ENCODE assay signal across 1 cellular context in the genomic region with DNA sequence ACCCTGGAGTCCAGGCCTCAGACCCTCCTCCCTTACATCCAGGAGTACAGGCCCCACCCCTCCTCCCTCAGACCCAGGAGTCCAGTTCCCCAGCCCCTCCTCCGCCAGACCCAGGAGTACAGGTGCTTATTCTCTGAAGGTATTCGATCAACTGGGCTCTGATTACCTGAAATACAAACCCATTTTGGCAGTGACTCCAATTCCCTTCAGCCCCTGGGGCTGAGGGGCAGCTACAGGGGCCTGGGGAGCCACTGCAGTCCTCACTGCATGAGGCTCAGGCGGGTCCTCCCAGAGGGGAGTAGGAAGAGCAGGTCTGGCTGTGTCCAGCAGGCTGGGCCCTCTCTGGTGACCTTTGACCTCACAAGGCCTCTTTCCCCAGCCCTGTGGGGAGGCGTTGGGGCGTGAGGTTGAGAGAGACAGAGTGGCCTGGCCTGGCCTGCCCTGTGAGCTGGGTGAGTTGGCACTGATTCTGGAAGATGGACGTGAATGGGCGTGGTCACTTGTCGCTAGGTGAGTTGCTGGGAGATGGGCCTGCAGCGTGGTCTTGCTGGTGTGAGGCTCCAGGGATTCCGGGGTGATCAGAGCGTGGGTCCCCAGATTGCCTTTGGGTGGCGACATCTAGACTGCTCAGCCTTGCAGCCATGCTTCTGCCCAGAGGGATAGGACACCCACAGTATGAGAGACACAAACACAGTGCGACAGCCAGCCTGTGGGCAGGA.
TF ChIP-seq lines count a peak whose summit lies in the region.

No MANE protein-coding gene starts in this region.

TF ChIP-seq in IMR-90, 13 proteins besides CTCF, POLR2A, EP300 and RAD21:
- TF ChIP-seq CEBPB (IDR thresholded peaks at IDR 0.05; ENCODE audit: low read depth, low read length) (no peak), CHD1 (IDR thresholded peaks at IDR 0.05; ENCODE audit: low read depth, low read length) (no peak), FOS (IDR thresholded peaks at IDR 0.05; ENCODE audit: low read depth, low read length) (no peak), ELK1 (IDR thresholded peaks at IDR 0.05; ENCODE audit: borderline replicate concordance, low read depth, low read length) (no peak), MAZ (IDR thresholded peaks at IDR 0.05; ENCODE audit: borderline replicate concordance, low read depth, low read length) (no peak), NFE2L2 (IDR thresholded peaks at IDR 0.05; ENCODE audit: low read depth, low read length) (no peak), SMC3 (IDR thresholded peaks at IDR 0.05; ENCODE audit: low read depth, low read length) (no peak), RCOR1 (IDR thresholded peaks at IDR 0.05; ENCODE audit: insufficient replicate concordance, low read length) (no peak), USF2 (IDR thresholded peaks at IDR 0.05; ENCODE audit: low read depth, low read length) (no peak), MAFK (IDR thresholded peaks at IDR 0.05; ENCODE audit: low read depth, low read length) (no peak), BHLHE40 (IDR thresholded peaks at IDR 0.05; ENCODE audit: low read depth, low read length) (no peak), RFX5 (IDR thresholded peaks at IDR 0.05; ENCODE audit: low read depth, low read length) (no peak), MXI1 (IDR thresholded peaks at IDR 0.05; ENCODE audit: borderline replicate concordance, low read depth, low read length) (no peak)
